Comparison of ENCODE assay signal across 8 cellular contexts in genomic region chr3:50260027-50260941, GRCh38. TPM values are rescaled to one million over a fixed set of nuclear protein-coding genes. Genes with fewer than 3 reads are reported as not detected.
DNase-seq lines count a peak whose midpoint lies in the region; ATAC-seq and TF ChIP-seq lines count a peak whose summit lies in the region.

No MANE protein-coding gene starts in this region.

- H3K9me3 ChIP-seq in HUES48 (ENCODE audit: control insufficient read depth, insufficient read depth, low read length): no peaks in the 10 kb centered on the region

- in situ Hi-C loops in Caki2 (cut with HindIII; ENCODE audit: low pct_unique_long_range_greater_than_20kb, low sequenced_read_pairs): no loop called here

- no peaks in the 10 kb centered on the region for H3K9me3 Mint-ChIP-seq in nephron

- H3K4me3 ChIP-seq in HUES48 (ENCODE audit: low read depth, low read length): peak overlapping the region; percentile 54

- peak overlapping the region; percentile 79 to 87 (median 87) for H3K4me3 Mint-ChIP-seq in nephron

- H3K27ac ChIP-seq in HUES48 (ENCODE audit: low read depth, low read length): peak overlapping the region; percentile 95

- DNase-seq in Caki2 (ENCODE audit: low read depth) (peak; percentile 82), RPMI8226 (peak; percentile 89), fibroblast of peridontal ligament (ENCODE audit: extremely low read depth) (peak; percentile 81)
- DNase-seq in activated T-helper 9 cell treated with anti-CD3 and anti-CD28 coated beads, Interleukin-2, amount 50 U/mL, for 16 hours (ENCODE audit: low read depth): peak; percentile 77
- peak; percentile 90 for DNase-seq in stimulated activated naive CD8-positive, alpha-beta T cell treated with anti-CD3 and anti-CD28 coated beads, Interleukin-15, Interleukin-2, amounts not matched to agents 100 U/mL and 50 U/mL, for 24 hours

- H3K27ac Mint-ChIP-seq in nephron: peak overlapping the region; percentile 97 to 99 (median 99)

- H3K4me1 Mint-ChIP-seq in nephron: peaks cover 55% of the 10 kb centered on the region

- peaks cover 29% of the 10 kb centered on the region for H3K4me1 ChIP-seq in HUES48 (ENCODE audit: control insufficient read depth, insufficient read depth, low read length)

- H3K27me3 ChIP-seq in HUES48 (ENCODE audit: control insufficient read depth, insufficient read depth, low read length): no peaks in the 10 kb centered on the region

- H3K27me3 Mint-ChIP-seq in nephron (ENCODE audit: low read depth): no peaks in the 10 kb centered on the region

- peaks cover 27% of the 10 kb centered on the region for H3K36me3 ChIP-seq in HUES48 (ENCODE audit: control insufficient read depth, insufficient read depth, low read length)

- TF ChIP-seq CTCF in nephron (IDR thresholded peaks at IDR 0.05; ENCODE audit: unreplicated experiment in 3 of 3): peak; percentile 96 to 98 (median 96)

- peaks cover 16% of the 10 kb centered on the region for H3K36me3 Mint-ChIP-seq in nephron (ENCODE audit: low read depth)

- peak overlapping the region; percentile 77 for H3K9ac ChIP-seq in HUES48 (ENCODE audit: low read depth, low read length)

- peak; percentile 95 for ATAC-seq in GM19463 (IDR thresholded peaks at IDR 0.05; ENCODE audit: unreplicated experiment)
- ATAC-seq in stimulated activated naive CD8-positive, alpha-beta T cell treated with anti-CD3 and anti-CD28 coated beads, Interleukin-15, Interleukin-2, amounts not matched to agents 100 U/mL and 50 U/mL, for 24 hours: peak; percentile 95

RNA-seq across cellular contexts. Expression of gene SEMA3B, which starts 8.7 kb away (rescaled TPM):
- total RNA-seq in Caki2 (2014; rRNA removed; shearing (Covaris generic); ENCODE audit: low replicate concordance): 99.9 and 105 TPM in 2 replicates

RNA-seq across cellular contexts. Expression of gene LSMEM2, which starts 18.6 kb away (rescaled TPM):
- not detected in 2 replicates for total RNA-seq in Caki2 (2014; rRNA removed; shearing (Covaris generic); ENCODE audit: low replicate concordance)

RNA-seq across cellular contexts. Expression of gene GNAI2, which starts 24.3 kb away (rescaled TPM):
- 100 and 121 TPM in 2 replicates for total RNA-seq in Caki2 (2014; rRNA removed; shearing (Covaris generic); ENCODE audit: low replicate concordance)

RNA-seq across cellular contexts. Expression of gene IFRD2, which starts 31.9 kb away (rescaled TPM):
- total RNA-seq in Caki2 (2014; rRNA removed; shearing (Covaris generic); ENCODE audit: low replicate concordance): 69.5 and 114 TPM in 2 replicates

RNA-seq across cellular contexts. Expression of gene HYAL3, which starts 38.9 kb away (rescaled TPM):
- total RNA-seq in Caki2 (2014; rRNA removed; shearing (Covaris generic); ENCODE audit: low replicate concordance): 2.8 and 3.1 TPM in 2 replicates

Comparison
In these comparisons a context has a peak if more than half of its experiments do, and no peak if none do; other contexts are left out.
1. Peak in every context shown above with its lines: DNase-seq, ATAC-seq, H3K4me3 ChIP-seq and H3K27ac ChIP-seq.